ENCODE assay signal across 20 cellular contexts in genomic region chr6:19086480-19086879, GRCh38.
"Had no signal": no experiment of that assay in that cellular context is flagged by ENCODE, and none has a peak within 500 bp of the region (broad histone marks: within the 10 kb centered on the region; RNA-seq: fewer than 3 reads in every experiment).

No MANE protein-coding gene starts in this region.

- H3K4me3 Mint-ChIP-seq: IgD-negative memory B cell, T-cell had no signal

- H3K9ac ChIP-seq: KMS-11, SK-N-SH had no signal

- H3K4me3 ChIP-seq: K562 had no signal

- H3K9me2 ChIP-seq: SK-N-SH had no signal

- H3K27ac Mint-ChIP-seq: IgD-negative memory B cell, T-cell had no signal

- H3K27me3 Mint-ChIP-seq: IgD-negative memory B cell, T-cell had no signal

- FAIRE-seq: K562, RCC 7860 had no signal

- H3K36me3 Mint-ChIP-seq: IgD-negative memory B cell, T-cell had no signal

- H3K4me2 ChIP-seq: KMS-11, SK-N-SH had no signal

- H3K9me3 ChIP-seq: SK-N-SH had no signal

- H3K27ac ChIP-seq: KMS-11 had no signal

- H3K4me1 Mint-ChIP-seq: IgD-negative memory B cell, T-cell had no signal

- DNase-seq: Kasumi-1, NCI-H1092, NCI-H1105 treated with DMSO at 0.1 percent for 48 hours, NCI-H1417 treated with DMSO at 0.1 percent for 48 hours, NCI-H1694, NCI-H187 treated with DMSO at 0.1 percent for 48 hours, NCI-H2029 treated with DMSO at 0.1 percent for 48 hours, NCI-H2227 treated with DMSO at 0.1 percent for 48 hours, NCI-H524, NCI-H526 treated with DMSO at 0.1 percent for 48 hours, NCI-H774, Right ventricle myocardium superior, RPMI8226, SK-N-SH, SW 1271, T-cell had no signal

- ATAC-seq: K562, T-cell had no signal
